In genomic region chr1:201721131-201722049, GRCh38 we compare ENCODE assay signal across 1 cellular context.
TF ChIP-seq lines count a peak whose summit lies in the region.

No MANE protein-coding gene starts in this region.

TF ChIP-seq in WTC11, 78 proteins besides CTCF, POLR2A, EP300 and RAD21 (continued from another document):
- TF ChIP-seq FOXJ3 (CRISPR knock-in tag; IDR thresholded peaks at IDR 0.05; ENCODE audit: borderline replicate concordance): no peak
- TF ChIP-seq E2F1 (CRISPR knock-in tag; IDR thresholded peaks at IDR 0.05): no peak
- TF ChIP-seq USF1 (CRISPR knock-in tag; IDR thresholded peaks at IDR 0.05): no peak
- no peak for TF ChIP-seq SOX15 (CRISPR knock-in tag; IDR thresholded peaks at IDR 0.05)
- no peak for TF ChIP-seq ZNF425 (CRISPR knock-in tag; conservative IDR thresholded peaks at IDR 0.05)
- no peak for TF ChIP-seq NR1H2 (CRISPR knock-in tag; IDR thresholded peaks at IDR 0.05)
- no peak for TF ChIP-seq IRF2 (CRISPR knock-in tag; IDR thresholded peaks at IDR 0.05; ENCODE audit: borderline replicate concordance, low read depth)
- TF ChIP-seq STAT6 (CRISPR knock-in tag; conservative IDR thresholded peaks at IDR 0.05; ENCODE audit: low read depth): no peak
- TF ChIP-seq SP1 (CRISPR knock-in tag; conservative IDR thresholded peaks at IDR 0.05): no peak
